ENCODE assay signal across 11 cellular contexts in the genomic region with DNA sequence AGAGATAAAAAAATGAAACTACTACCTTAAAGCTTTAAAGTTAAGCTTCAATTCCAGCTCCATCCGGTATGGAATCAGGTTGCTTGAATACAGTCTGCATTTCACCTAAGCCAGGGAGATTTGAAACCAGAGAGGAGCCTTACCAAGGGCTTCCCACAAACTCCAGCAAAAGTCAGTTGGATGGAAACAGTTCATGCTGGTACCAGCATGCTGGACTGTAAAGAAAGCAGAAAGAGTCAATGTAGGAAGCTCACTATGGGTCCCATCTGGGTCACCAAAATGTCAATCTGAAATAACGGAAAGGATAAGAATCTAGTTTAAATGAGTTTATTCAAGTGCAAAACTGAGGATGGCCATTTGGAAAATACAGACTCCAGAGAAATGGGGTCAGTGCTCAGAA.
"Had no signal": no experiment of that assay in that cellular context is flagged by ENCODE, and none has a peak within 500 bp of the region (broad histone marks: within the 10 kb centered on the region; RNA-seq: fewer than 3 reads in every experiment).

No MANE protein-coding gene starts in this region.

- H3K4me1 ChIP-seq: heart left ventricle, left ventricle myocardium inferior, lower lobe of right lung had no signal

- H3K4me3 ChIP-seq: dorsolateral prefrontal cortex, heart left ventricle, left ventricle myocardium inferior, lower lobe of right lung had no signal

- H3K9me3 ChIP-seq: heart left ventricle, lower lobe of right lung had no signal

- DNase-seq: cortex of kidney; dorsolateral prefrontal cortex; effector CD8-positive, alpha-beta T cell; heart left ventricle; hippocampal formation; left ventricle myocardium inferior; lower lobe of right lung; midbrain; naive B cell; stimulated activated naive CD4-positive, alpha-beta T cell treated with Interleukin-2 at 50 U/mL for 16 hours had no signal

- ATAC-seq: heart left ventricle, lower lobe of right lung, sciatic nerve had no signal

- H3K27ac ChIP-seq: dorsolateral prefrontal cortex, heart left ventricle, left ventricle myocardium inferior, lower lobe of right lung had no signal

- H3K36me3 ChIP-seq: heart left ventricle, left ventricle myocardium inferior, lower lobe of right lung had no signal

- H3K27me3 ChIP-seq: heart left ventricle had no signal
